ENCODE assay signal across 8 cellular contexts in the genomic region with DNA sequence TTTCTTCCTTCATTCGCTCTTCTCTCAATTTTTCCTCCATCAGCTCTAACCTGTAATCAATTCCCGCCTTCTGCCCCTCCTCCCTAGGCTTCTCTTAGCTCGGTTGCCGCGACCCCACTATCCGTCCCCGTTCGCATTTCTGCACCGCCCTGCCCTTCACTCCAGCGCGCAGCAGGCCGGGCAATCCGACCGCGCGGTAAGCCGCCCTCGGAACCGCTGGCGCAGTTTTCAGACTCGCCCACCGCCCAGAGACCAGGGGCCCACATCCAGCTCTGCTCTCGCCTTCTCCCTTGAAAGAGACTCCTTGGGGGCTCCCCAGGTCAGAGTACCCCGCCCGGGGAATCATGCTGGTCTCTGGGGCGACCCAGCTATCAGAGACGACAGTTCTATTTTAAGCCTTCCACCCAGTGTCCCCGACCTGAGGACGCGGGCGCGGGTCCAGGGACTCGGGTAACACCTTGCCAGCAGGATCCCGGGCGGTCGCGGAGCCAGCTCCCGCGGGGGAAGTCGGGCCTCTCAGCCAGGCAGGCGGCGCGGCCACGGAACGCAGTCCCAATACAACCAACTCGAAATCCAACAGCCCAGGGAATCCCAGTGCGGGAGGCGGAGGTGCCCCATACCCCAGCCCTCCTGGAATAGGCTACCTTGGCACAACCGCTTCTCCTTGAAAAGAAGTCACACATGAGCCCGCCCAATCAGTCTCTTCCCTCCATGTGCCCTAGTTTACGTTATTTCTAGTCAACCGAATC. TPM values are rescaled to one million over a fixed set of nuclear protein-coding genes. Genes with fewer than 3 reads are reported as not detected.
A peak's percentile ranks its signal among the peaks of the same experiment; 100 is the strongest.
DNase-seq lines count a peak whose midpoint lies in the region; ATAC-seq and TF ChIP-seq lines count a peak whose summit lies in the region.

No MANE protein-coding gene starts in this region.

- no peak overlapping the region for H3K27ac Mint-ChIP-seq in CD8-positive, alpha-beta T cell
- H3K27ac Mint-ChIP-seq in activated T-helper 2 cell treated with anti-CD3 and anti-CD28 coated beads, Interferon-gamma antibody, Interleukin-2, Interleukin-4, amounts not matched to agents 10 μg/mL and 5 μg/mL and 100 μg/mL, durations not matched to agents 14 hours and 24 hours and 36 hours, result no peak overlapping the region

- peak overlapping the region; percentile 16 for H3K4me3 Mint-ChIP-seq in CD8-positive, alpha-beta T cell
- H3K4me3 Mint-ChIP-seq in activated T-helper 2 cell treated with anti-CD3 and anti-CD28 coated beads, Interferon-gamma antibody, Interleukin-2, Interleukin-4, amounts not matched to agents 10 μg/mL and 5 μg/mL and 100 μg/mL, durations not matched to agents 14 hours and 24 hours and 36 hours (ENCODE audit: low read depth), result no peak overlapping the region

- intact Hi-C loops in CD8-positive, alpha-beta T cell (cut with DNase I, micrococcal nuclease), result no loop called here
- intact Hi-C loops in Right ventricle myocardium superior (cut with DNase I) (no loop called here), ovary (cut with DNase I) (no loop called here)
- intact Hi-C loops in activated T-helper 2 cell treated with anti-CD3 and anti-CD28 coated beads, Interferon-gamma antibody, Interleukin-2, Interleukin-4, amounts not matched to agents 10 μg/mL and 5 μg/mL and 100 μg/mL, durations not matched to agents 14 hours and 24 hours and 36 hours (cut with micrococcal nuclease), result no loop called here

- no peak overlapping the region for H3K4me3 ChIP-seq in CD8-positive, alpha-beta T cell (ENCODE audit: low read depth, low read length)
- peak overlapping the region; percentile 47 for H3K4me3 ChIP-seq in WI38 (ENCODE audit: low read depth, low read length)
- H3K4me3 ChIP-seq in ovary, result peak overlapping the region; percentile 15

- H3K27me3 ChIP-seq in CD8-positive, alpha-beta T cell (ENCODE audit: insufficient read depth, low read length), result peaks cover 5% of the 10 kb centered on the region
- no peaks in the 10 kb centered on the region for H3K27me3 ChIP-seq in ovary

- no peak overlapping the region for H3K27ac ChIP-seq in CD8-positive, alpha-beta T cell (ENCODE audit: low read depth, low read length)
- no peak overlapping the region for H3K27ac ChIP-seq in ovary

- WGBS in ovary, 3 donors, result 1 to 4% (median 2%) methylated on average over 43 to 52 of the region's 52 CpGs

- POLR2A ChIA-PET in CD8-positive, alpha-beta T cell (lab: Charles Lee), result no interaction called here

- ATAC-seq in CD8-positive, alpha-beta T cell, result no peak
- peak; percentile 96 for ATAC-seq in Right ventricle myocardium superior (ENCODE audit: poor library complexity)
- no peak for ATAC-seq in GM21737 (IDR thresholded peaks at IDR 0.05; ENCODE audit: unreplicated experiment)

- H3K4me1 Mint-ChIP-seq in CD8-positive, alpha-beta T cell (ENCODE audit: low read depth), result peaks cover 16% of the 10 kb centered on the region
- peaks cover 7% of the 10 kb centered on the region for H3K4me1 Mint-ChIP-seq in activated T-helper 2 cell treated with anti-CD3 and anti-CD28 coated beads, Interferon-gamma antibody, Interleukin-2, Interleukin-4, amounts not matched to agents 10 μg/mL and 5 μg/mL and 100 μg/mL, durations not matched to agents 14 hours and 24 hours and 36 hours (ENCODE audit: low read depth)

- peaks cover 11% of the 10 kb centered on the region for H3K4me1 ChIP-seq in CD8-positive, alpha-beta T cell (ENCODE audit: insufficient read depth, low read length)
- H3K4me1 ChIP-seq in ovary (ENCODE audit: insufficient read depth), result peaks cover 2% of the 10 kb centered on the region

- H3K36me3 Mint-ChIP-seq in CD8-positive, alpha-beta T cell, result no peaks in the 10 kb centered on the region
- no peaks in the 10 kb centered on the region for H3K36me3 Mint-ChIP-seq in activated T-helper 2 cell treated with anti-CD3 and anti-CD28 coated beads, Interferon-gamma antibody, Interleukin-2, Interleukin-4, amounts not matched to agents 10 μg/mL and 5 μg/mL and 100 μg/mL, durations not matched to agents 14 hours and 24 hours and 36 hours (ENCODE audit: low read depth)

- no peak for TF ChIP-seq POLR2A in ovary (IDR thresholded peaks at IDR 0.05)

- H3K9me3 ChIP-seq in CD8-positive, alpha-beta T cell (ENCODE audit: low read length), result no peaks in the 10 kb centered on the region
- no peaks in the 10 kb centered on the region for H3K9me3 ChIP-seq in ovary

- no peak for DNase-seq in CD8-positive, alpha-beta T cell
- DNase-seq in Right ventricle myocardium superior (peak; percentile 87), ovary (no peak), NCI-H187 (lab: John Stamatoyannopoulos, UW) (no peak), activated gamma-delta T cell treated with Interleukin-2 at 50 U/mL for 16 hours (no peak)
- DNase-seq in activated T-helper 2 cell treated with anti-CD3 and anti-CD28 coated beads, Interferon-gamma antibody, Interleukin-2, Interleukin-4, amounts not matched to agents 10 μg/mL and 5 μg/mL and 100 μg/mL, durations not matched to agents 14 hours and 24 hours and 36 hours (ENCODE audit: low spot score), result no peak

- CTCF ChIA-PET in CD8-positive, alpha-beta T cell (lab: Charles Lee), result no interaction called here

- no peaks in the 10 kb centered on the region for H3K36me3 ChIP-seq in CD8-positive, alpha-beta T cell (ENCODE audit: insufficient read depth, low read length)
- H3K36me3 ChIP-seq in ovary, result no peaks in the 10 kb centered on the region

- peaks cover 58% of the 10 kb centered on the region for H3K27me3 Mint-ChIP-seq in CD8-positive, alpha-beta T cell (ENCODE audit: low read depth)
- peaks cover 73% of the 10 kb centered on the region for H3K27me3 Mint-ChIP-seq in activated T-helper 2 cell treated with anti-CD3 and anti-CD28 coated beads, Interferon-gamma antibody, Interleukin-2, Interleukin-4, amounts not matched to agents 10 μg/mL and 5 μg/mL and 100 μg/mL, durations not matched to agents 14 hours and 24 hours and 36 hours (ENCODE audit: low read depth)

- TF ChIP-seq CTCF in CD8-positive, alpha-beta T cell (IDR thresholded peaks at IDR 0.05), result no peak
- TF ChIP-seq CTCF in WI38 (IDR thresholded peaks at IDR 0.05; ENCODE audit: low read depth, low read length) (no peak), ovary (IDR thresholded peaks at IDR 0.05) (no peak)

- H3K9me3 Mint-ChIP-seq in CD8-positive, alpha-beta T cell, result no peaks in the 10 kb centered on the region
- H3K9me3 Mint-ChIP-seq in activated T-helper 2 cell treated with anti-CD3 and anti-CD28 coated beads, Interferon-gamma antibody, Interleukin-2, Interleukin-4, amounts not matched to agents 10 μg/mL and 5 μg/mL and 100 μg/mL, durations not matched to agents 14 hours and 24 hours and 36 hours, result no peaks in the 10 kb centered on the region

- no peak for TF ChIP-seq EP300 in ovary (IDR thresholded peaks at IDR 0.05)

RNA-seq across cellular contexts. Expression of a gene that starts 5.7 kb away (rescaled TPM):
- total RNA-seq in CD8-positive, alpha-beta T cell, result not detected
- total RNA-seq in Right ventricle myocardium superior, result 2.3 TPM
- total RNA-seq in ovary, result under 1 TPM in 5 of 7 donors, not detected in 2; 0.15 to 0.79 (median 0.28) TPM
- 1 to 10 TPM in 1 of 2 donors, under 1 TPM in 1; 0.18 to 2.0 TPM for polyA plus RNA-seq in ovary
- total RNA-seq in activated T-helper 2 cell treated with anti-CD3 and anti-CD28 coated beads, Interferon-gamma antibody, Interleukin-2, Interleukin-4, amounts not matched to agents 10 μg/mL and 5 μg/mL and 100 μg/mL, durations not matched to agents 14 hours and 24 hours and 36 hours, result not detected in 2 replicates
